ENCODE assay signal across 9 cellular contexts in the genomic region with DNA sequence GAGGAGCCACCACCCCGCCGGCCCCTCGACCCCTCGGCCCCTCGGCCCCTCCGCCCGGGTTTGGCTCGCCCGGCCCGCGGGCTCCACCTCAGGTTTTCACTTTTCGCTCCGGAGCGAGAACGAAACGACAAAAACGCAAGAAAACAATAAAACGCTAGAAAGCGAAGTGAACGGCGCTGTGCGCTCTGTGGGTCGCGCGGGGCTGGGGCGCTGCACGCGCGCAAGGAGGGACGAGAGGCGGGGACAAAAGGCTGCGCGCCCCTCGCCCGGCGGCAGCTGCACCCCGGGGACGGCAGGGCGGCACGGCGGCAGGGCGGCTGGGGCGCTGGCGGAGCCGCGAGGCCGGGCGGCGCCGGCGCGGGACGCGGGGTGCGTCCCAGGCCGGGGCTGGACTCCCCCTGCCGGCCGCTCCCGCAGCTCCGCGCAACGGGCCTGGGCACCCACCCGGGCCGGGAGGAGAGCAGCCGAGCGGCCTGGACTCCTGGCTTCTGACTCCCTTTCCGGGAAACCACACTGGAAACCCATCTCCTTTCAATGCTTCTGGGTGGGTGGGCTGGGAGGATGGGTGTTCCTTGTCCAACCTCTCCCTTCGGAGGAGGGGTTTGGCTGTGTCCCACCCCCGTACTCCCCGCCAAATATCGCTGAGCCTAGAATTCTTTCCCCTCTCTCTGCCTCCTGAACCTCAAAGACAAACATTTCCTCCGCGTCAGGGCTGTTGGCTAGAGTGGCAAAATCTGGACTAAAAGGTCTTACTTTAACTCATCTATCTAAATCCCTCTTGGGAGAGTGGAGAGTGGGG. TPM values are rescaled to one million over a fixed set of nuclear protein-coding genes. Genes with fewer than 3 reads are reported as not detected.
A peak's percentile ranks its signal among the peaks of the same experiment; 100 is the strongest.
DNase-seq lines count a peak whose midpoint lies in the region; ATAC-seq, FAIRE-seq and TF ChIP-seq lines count a peak whose summit lies in the region.
"Had no signal": no experiment of that assay in that cellular context is flagged by ENCODE, and none has a peak within 500 bp of the region (broad histone marks: within the 10 kb centered on the region; RNA-seq: fewer than 3 reads in every experiment).

No MANE protein-coding gene starts in this region.

- peaks cover 21% of the 10 kb centered on the region for H3K4me1 Mint-ChIP-seq in CD14-positive monocyte

- ATAC-seq in GM21367 (IDR thresholded peaks at IDR 0.05; ENCODE audit: unreplicated experiment) (no peak), GM19035 (IDR thresholded peaks at IDR 0.05; ENCODE audit: unreplicated experiment) (no peak)

- CTCF ChIA-PET in OCI-LY7 (lab: Charles Lee; ENCODE audit: unreplicated experiment): no interaction called here

- H3K27me3 Mint-ChIP-seq in CD14-positive monocyte (ENCODE audit: low read depth in 3 of 3): peaks cover 72 to 96% (median 83%) of the 10 kb centered on the region in 3 donors

- BruUV-seq in OCI-LY7 (replicated peaks; lab: Mats Ljungman, UMichigan): no TSS peak

- H4K20me1 ChIP-seq in OCI-LY7 (ENCODE audit: insufficient read depth, low read length) (no peaks in the 10 kb centered on the region), hepatocyte (ENCODE audit: insufficient read depth, poor library complexity, severe bottlenecking) (no peaks in the 10 kb centered on the region)

- H3K27ac ChIP-seq in OCI-LY7 (ENCODE audit: low read depth, low read length, poor library complexity, severe bottlenecking) (no peak overlapping the region), ascending aorta (peak overlapping the region; percentile 94 to 96), hepatocyte (peak overlapping the region; percentile 99)

- H2AFZ ChIP-seq in OCI-LY7 (ENCODE audit: low read length): no peak overlapping the region
- H2AFZ ChIP-seq in hepatocyte: peak overlapping the region; percentile 36

- FAIRE-seq in GM19239 (lab: Jason Lieb, UNC): peak; percentile 8
- FAIRE-seq: TTC549 had no signal

- H3K9me2 ChIP-seq in OCI-LY7 (ENCODE audit: insufficient read depth, low read length) (no peaks in the 10 kb centered on the region), hepatocyte (replicated peaks; ENCODE audit: insufficient read depth) (no peaks in the 10 kb centered on the region)

- DNase-seq in CD14-positive monocyte (ENCODE audit: low spot score) (no peak), GM19239 (ENCODE audit: insufficient read length, low spot score) (peak; percentile 41), OCI-LY7 (ENCODE audit: low spot score) (no peak), ascending aorta (ENCODE audit: low spot score in 2 of 2) (peak; percentile 7 to 83), hepatocyte (ENCODE audit: low spot score) (peak; percentile 91), retina (peak; percentile 69)

- H3K36me3 Mint-ChIP-seq in CD14-positive monocyte: peaks cover 7 to 8% of the 10 kb centered on the region in 2 donors

- no peaks in the 10 kb centered on the region for H3K36me3 ChIP-seq in OCI-LY7 (ENCODE audit: insufficient read depth, low read length)
- H3K36me3 ChIP-seq in ascending aorta: peaks cover 6 to 14% of the 10 kb centered on the region in 2 donors
- H3K36me3 ChIP-seq in hepatocyte (replicated peaks; ENCODE audit: insufficient read depth, low read depth): no peaks in the 10 kb centered on the region

- peak overlapping the region; percentile 76 to 89 for H3K4me3 Mint-ChIP-seq in CD14-positive monocyte

- H3K27ac Mint-ChIP-seq in CD14-positive monocyte: peak overlapping the region in 1 of 7 donors; percentile 11

- POLR2A ChIA-PET in OCI-LY7 (lab: Charles Lee): no interaction called here

- TF ChIP-seq CTCF in CD14-positive monocyte (IDR thresholded peaks at IDR 0.05) (peak; percentile 48), OCI-LY7 (conservative IDR thresholded peaks at IDR 0.05; ENCODE audit: low read length) (no peak), ascending aorta (IDR thresholded peaks at IDR 0.05) (peak; percentile 34 to 68 (median 46)), hepatocyte (IDR thresholded peaks at IDR 0.05; ENCODE audit: poor library complexity) (peak; percentile 43)

- H3K4me1 ChIP-seq in OCI-LY7 (ENCODE audit: insufficient read depth, low read length, poor library complexity, severe bottlenecking) (peaks cover 16% of the 10 kb centered on the region), ascending aorta (peaks cover 0 to 33% of the 10 kb centered on the region in 2 donors), hepatocyte (ENCODE audit: insufficient read depth) (peaks cover 40% of the 10 kb centered on the region)

- H3K4me3 ChIP-seq in OCI-LY7 (ENCODE audit: low read depth, low read length, poor library complexity, severe bottlenecking) (peak overlapping the region; percentile 45), ascending aorta (peak overlapping the region; percentile 78 to 80), hepatocyte (peak overlapping the region; percentile 35)

- H3K9me3 Mint-ChIP-seq in CD14-positive monocyte: peaks cover 0 to 41% (median 18%) of the 10 kb centered on the region in 7 donors

- WGBS in hepatocyte (ENCODE audit: low lambda C conversion rate, missing lambda C conversion rate): 2% methylated on average over 70 of the region's 73 CpGs

- H3K4me2 ChIP-seq in OCI-LY7 (ENCODE audit: low read length) (peak overlapping the region; percentile 73), hepatocyte (peak overlapping the region; percentile 99)

- H3K27me3 ChIP-seq in ascending aorta (no peaks in the 10 kb centered on the region), hepatocyte (peaks cover 37% of the 10 kb centered on the region)

- intact Hi-C loops in CD14-positive monocyte (cut with micrococcal nuclease) (loop anchor here (5.0 to 10.0 kb wide), 2 partner anchors 145 to 428 kb away; no protein-coding TSS in a partner anchor), OCI-LY7 (cut with micrococcal nuclease; ENCODE audit: unreplicated experiment) (loop anchor here (5.0 kb wide), 1 partner anchor 658 kb away; a partner anchor contains a TSS), ascending aorta (cut with DNase I) (loop anchor here (5.0 to 10.0 kb wide), 5 partner anchors 407 to 1017 kb away; a partner anchor contains a TSS)

- H3K79me2 ChIP-seq in OCI-LY7 (ENCODE audit: insufficient read depth, low read depth, low read length) (no peaks in the 10 kb centered on the region), hepatocyte (peaks cover 62% of the 10 kb centered on the region)

- H3K9me3 ChIP-seq in OCI-LY7 (ENCODE audit: low read length) (no peaks in the 10 kb centered on the region), ascending aorta (no peaks in the 10 kb centered on the region), hepatocyte (ENCODE audit: low read depth) (no peaks in the 10 kb centered on the region)

RNA-seq across cellular contexts. Expression of a gene that starts 9.9 kb away (rescaled TPM):
- polyA plus RNA-seq in CD14-positive monocyte: not detected
- not detected in 2 replicates for total RNA-seq in OCI-LY7 (2014; rRNA removed; shearing (Covaris generic))
- not detected in 2 replicates for total RNA-seq in OCI-LY7 (2022)
- 100 TPM for total RNA-seq in ascending aorta
- total RNA-seq in hepatocyte: 17.9 and 19.6 TPM in 2 replicates
- 27.5 and 29.3 TPM in 2 replicates for polyA plus RNA-seq in hepatocyte

RNA-seq across cellular contexts. Expression of a gene that starts 42.7 kb away (rescaled TPM):
- polyA plus RNA-seq in CD14-positive monocyte (not detected), hepatocyte (11.6 and 13.9 TPM in 2 replicates)
- not detected in 2 replicates for total RNA-seq in OCI-LY7 (2014; rRNA removed; shearing (Covaris generic))
- total RNA-seq in OCI-LY7 (2022) (not detected in 2 replicates), ascending aorta (not detected), hepatocyte (15.4 and 36.2 TPM in 2 replicates)

Comparison
In these comparisons a context has a peak if more than half of its experiments do, and no peak if none do; other contexts are left out.
1. DNase-seq: peak in GM19239 (single experiment), ascending aorta (2 of 2), hepatocyte (single experiment) and retina (single experiment); none in CD14-positive monocyte (single experiment) and OCI-LY7 (single experiment).
2. RNA of a gene that starts 9.9 kb away (total RNA-seq): 100 TPM in ascending aorta (single experiment) and 17.9 to 19.6 TPM in hepatocyte; not detected in OCI-LY7; every median in the first group is over 10 times any median in the second.
3. RNA of a gene that starts 42.7 kb away (total RNA-seq): 15.4 to 36.2 TPM in hepatocyte; not detected in OCI-LY7 and not detected in ascending aorta (single experiment); every median in the first group is over 10 times any median in the second.
4. Peak in every context shown above with its lines, with median percentiles within 50 percentile points of each other: H3K4me3 ChIP-seq.